Comparison of ENCODE assay signal across 8 cellular contexts in genomic region chr14:60721331-60722162, GRCh38. TPM values are rescaled to one million over a fixed set of nuclear protein-coding genes. Genes with fewer than 3 reads are reported as not detected.
DNase-seq lines count a peak whose midpoint lies in the region; ATAC-seq and TF ChIP-seq lines count a peak whose summit lies in the region.

No MANE protein-coding gene starts in this region.

- CTCF ChIA-PET in IMR-90 (lab: Yijun Ruan, JAX) = interaction anchor here (1.0 to 1.6 kb wide), 3 partner anchors 244 to 536 kb away, joined by 3 read pairs; partner anchors contain the start of genes SLC38A6 and TRMT5

- H3K27ac Mint-ChIP-seq in dendritic cell treated with granulocyte-macrophage colony-stimulating factor and Interleukin-4, amounts not matched to agents 40 ng/mL and 50 ng/mL, for 4 days = no peak overlapping the region

- peak overlapping the region; percentile 98 for H3K4me2 ChIP-seq in IMR-90 (ENCODE audit: low read depth, low read length)

- no peak overlapping the region for H2BK20ac ChIP-seq in IMR-90 (ENCODE audit: low read depth, low read length)

- H3K4me1 ChIP-seq in IMR-90 (ENCODE audit: control insufficient read depth, insufficient read depth, low read length) (peaks cover 10% of the 10 kb centered on the region), lower lobe of right lung (peaks cover 22% of the 10 kb centered on the region)

- peaks cover 78% of the 10 kb centered on the region for H3K27me3 Mint-ChIP-seq in dendritic cell treated with granulocyte-macrophage colony-stimulating factor and Interleukin-4, amounts not matched to agents 40 ng/mL and 50 ng/mL, for 4 days

- H3K36me3 ChIP-seq in IMR-90 (ENCODE audit: control insufficient read depth, insufficient read depth, low read length) (peaks cover 19% of the 10 kb centered on the region), lower lobe of right lung (no peaks in the 10 kb centered on the region)

- H4K91ac ChIP-seq in IMR-90 (ENCODE audit: insufficient read depth, low read depth, low read length) = peak overlapping the region; percentile 66

- peak overlapping the region; percentile 75 for H2AK5ac ChIP-seq in IMR-90 (ENCODE audit: low read depth, low read length)

- 1% methylated on average over 45 of the region's 74 CpGs; no CpG with 5 or more reads in 1 of the 2 experiments for WGBS in IMR-90 (ENCODE audit: extremely low coverage in 2 of 2, insufficient read length in 1 of 2), 2 experiments

- POLR2A ChIA-PET in IMR-90 (lab: Charles Lee; ENCODE audit: unreplicated experiment) = interaction anchor here (0.6 kb wide), 1 partner anchor 368 kb away, joined by 3 read pairs; no protein-coding TSS in a partner anchor

- peak overlapping the region; percentile 80 for H3K9ac ChIP-seq in IMR-90 (ENCODE audit: low read depth, low read length)

- H4K20me1 ChIP-seq in IMR-90 (ENCODE audit: insufficient read depth, low read length) = peaks cover 40% of the 10 kb centered on the region; the same call in 1 of the 2 replicates

- H2AFZ ChIP-seq in IMR-90 (replicated peaks; ENCODE audit: low read length, poor library complexity) = peak overlapping the region; percentile 88

- H3K56ac ChIP-seq in IMR-90 (ENCODE audit: extremely low read depth, insufficient read depth, low read length) = peak overlapping the region; percentile 87; the same call in 1 of the 2 replicates

- peaks cover 16 to 44% of the 10 kb centered on the region in 2 experiments; a peak in 3 of 4 replicates for H3K79me1 ChIP-seq in IMR-90 (ENCODE audit: low read depth in 1 of 2, low read length in 2 of 2)

- H3K18ac ChIP-seq in IMR-90 (ENCODE audit: low read depth, low read length) = peak overlapping the region; percentile 46

- H2BK120ac ChIP-seq in IMR-90 (ENCODE audit: low read depth, low read length) = peak overlapping the region; percentile 63

- peak overlapping the region; percentile 78 for H3K27ac ChIP-seq in IMR-90 (ENCODE audit: insufficient read depth, low read length)
- no peak overlapping the region for H3K27ac ChIP-seq in lower lobe of right lung

- H3K4me1 Mint-ChIP-seq in dendritic cell treated with granulocyte-macrophage colony-stimulating factor and Interleukin-4, amounts not matched to agents 40 ng/mL and 50 ng/mL, for 4 days (ENCODE audit: low read depth) = peaks cover 26% of the 10 kb centered on the region

- peak overlapping the region; percentile 51 to 68; a peak in 1 of 4 replicates for H4K8ac ChIP-seq in IMR-90 (ENCODE audit: low read depth in 2 of 2, low read length in 2 of 2)

- H3K27me3 ChIP-seq in IMR-90 (ENCODE audit: control insufficient read depth, insufficient read depth, low read length) (no peaks in the 10 kb centered on the region), lower lobe of right lung (ENCODE audit: low read depth) (peaks cover 53% of the 10 kb centered on the region)

- H3K4me3 ChIP-seq in IMR-90 (ENCODE audit: insufficient read depth, low read depth, low read length) = peak overlapping the region; percentile 71
- peak overlapping the region; percentile 75 for H3K4me3 ChIP-seq in lower lobe of right lung

- 0 out of 2 replicates have a peak, but pooled peaks have one; percentile 8 for TF ChIP-seq POLR2A in IMR-90 (IDR thresholded peaks at IDR 0.05; ENCODE audit: low read depth, low read length)

- TF ChIP-seq RAD21 in IMR-90 (IDR thresholded peaks at IDR 0.05; ENCODE audit: low read length) = peak; percentile 16; the same call in 1 of the 2 replicates

- H2BK5ac ChIP-seq in IMR-90 (ENCODE audit: low read depth, low read length, poor library complexity, severe bottlenecking) = peak overlapping the region; percentile 97

- H3K14ac ChIP-seq in IMR-90 (replicated peaks; ENCODE audit: low read depth, low read length) = peak overlapping the region; percentile 90

- dilution Hi-C loops in IMR-90 (cut with HindIII; ENCODE audit: low sequenced_read_pairs, unreplicated experiment) = no loop called here

- H3K4ac ChIP-seq in IMR-90 (ENCODE audit: low read depth, low read length) = peak overlapping the region; percentile 78

- BruUV-seq in IMR-90 (replicated peaks; lab: Mats Ljungman, UMichigan) = no TSS peak

- peak overlapping the region; percentile 90 for H3K23ac ChIP-seq in IMR-90 (ENCODE audit: low read depth, low read length)

- no peak overlapping the region; the same call in 1 of the 2 replicates for H4K5ac ChIP-seq in IMR-90 (ENCODE audit: low read depth, low read length)

- peak overlapping the region; percentile 72; the same call in 1 of the 3 replicates for H2BK15ac ChIP-seq in IMR-90 (ENCODE audit: low read depth, low read length)

- peak; percentile 25 for ATAC-seq in IMR-90 (ENCODE audit: low read depth)
- peak; percentile 69 to 70 for ATAC-seq in lower lobe of right lung
- ATAC-seq in GM18867 (IDR thresholded peaks at IDR 0.05; ENCODE audit: unreplicated experiment) = no peak
- no peak for ATAC-seq in GM19324 (IDR thresholded peaks at IDR 0.05; ENCODE audit: low FRiP score, unreplicated experiment)

- peaks cover 9% of the 10 kb centered on the region for H3K9me1 ChIP-seq in IMR-90 (ENCODE audit: insufficient read depth, low read length)

- intact Hi-C loops in IMR-90 (cut with micrococcal nuclease) = loop anchor here (1.0 to 5.0 kb wide), 4 partner anchors 73 to 381 kb away; partner anchors contain the start of genes SIX1, SLC38A6 and TRMT5
- intact Hi-C loops in dendritic cell treated with granulocyte-macrophage colony-stimulating factor and Interleukin-4, amounts not matched to agents 40 ng/mL and 50 ng/mL, for 4 days (cut with micrococcal nuclease) = loop anchor here (10.0 kb wide), 1 partner anchor 57 kb away; no protein-coding TSS in a partner anchor
- intact Hi-C loops in lower lobe of right lung (cut with DNase I) = no loop called here

- H3K9me3 ChIP-seq in IMR-90 (ENCODE audit: control insufficient read depth, insufficient read depth, low read length) = no peaks in the 10 kb centered on the region
- H3K9me3 ChIP-seq in lower lobe of right lung = no peaks in the 10 kb centered on the region

- DNase-seq in DMS79 (lab: John Stamatoyannopoulos, UW) (peak; percentile 53), IMR-90 (peak; percentile 84), lower lobe of right lung (peak; percentile 56)
- peak; percentile 73 to 76 for DNase-seq in activated CD4-positive, alpha-beta T cell treated with anti-CD3 and anti-CD28 coated beads for 4 hours
- peak; percentile 44 to 66 for DNase-seq in stimulated activated CD8-positive, alpha-beta memory T cell treated with anti-CD3 and anti-CD28 coated beads, Interleukin-15, amount 100 ng/mL, for 48 hours (ENCODE audit: low read depth in 2 of 2)

- peak overlapping the region; percentile 81 for H3K4me3 Mint-ChIP-seq in dendritic cell treated with granulocyte-macrophage colony-stimulating factor and Interleukin-4, amounts not matched to agents 40 ng/mL and 50 ng/mL, for 4 days

- no peaks in the 10 kb centered on the region for H3K9me3 Mint-ChIP-seq in dendritic cell treated with granulocyte-macrophage colony-stimulating factor and Interleukin-4, amounts not matched to agents 40 ng/mL and 50 ng/mL, for 4 days

- TF ChIP-seq CTCF in IMR-90 (conservative IDR thresholded peaks at IDR 0.05; ENCODE audit: low read depth, low read length) (peak; percentile 37), lower lobe of right lung (IDR thresholded peaks at IDR 0.05) (peak; percentile 30)

- no peaks in the 10 kb centered on the region for H3K36me3 Mint-ChIP-seq in dendritic cell treated with granulocyte-macrophage colony-stimulating factor and Interleukin-4, amounts not matched to agents 40 ng/mL and 50 ng/mL, for 4 days (ENCODE audit: low read depth)

- in situ Hi-C loops in IMR-90 (cut with MboI; ENCODE audit: low sequenced_read_pairs) = loop anchor here (5.0 kb wide), 2 partner anchors 84 to 261 kb away; partner anchors contain the start of genes SLC38A6 and TRMT5

- peak overlapping the region; percentile 80 for H2AK9ac ChIP-seq in IMR-90 (replicated peaks; ENCODE audit: low read depth, low read length, poor library complexity)

TF ChIP-seq in IMR-90, 13 proteins besides CTCF, POLR2A, EP300 and RAD21:
- TF ChIP-seq MAZ (IDR thresholded peaks at IDR 0.05; ENCODE audit: borderline replicate concordance, low read depth, low read length) (peak; percentile 66; the same call in 1 of the 2 replicates), FOS (IDR thresholded peaks at IDR 0.05; ENCODE audit: low read depth, low read length) (peak; percentile 61; the same call in 1 of the 2 replicates), BHLHE40 (IDR thresholded peaks at IDR 0.05; ENCODE audit: low read depth, low read length) (no peak)

RNA-seq across cellular contexts. Expression of gene SIX4, which starts 2.6 kb away (rescaled TPM):
- total RNA-seq in IMR-90 (2012; rRNA removed) = 28.1 and 42.7 TPM in 2 replicates
- polyA plus RNA-seq in IMR-90 (2012; rRNA removed) = 5.5 and 7.1 TPM in 2 replicates
- polyA plus RNA-seq in IMR-90 (2012; cell fraction: cytosol; rRNA removed) = 3.5 and 3.7 TPM in 2 replicates
- 4.8 and 8.4 TPM in 2 replicates for polyA plus RNA-seq in IMR-90 (2012; cell fraction: nucleus; rRNA removed; ENCODE audit: low replicate concordance)
- total RNA-seq in lower lobe of right lung = 2.9 TPM

RNA-seq across cellular contexts. Expression of gene MNAT1, which starts 13.0 kb away (rescaled TPM):
- total RNA-seq in IMR-90 (2012; rRNA removed) (48.2 and 53.9 TPM in 2 replicates), lower lobe of right lung (21.5 TPM)
- 46.3 and 53.0 TPM in 2 replicates for polyA plus RNA-seq in IMR-90 (2012; rRNA removed)
- 10.3 and 17.8 TPM in 2 replicates for polyA plus RNA-seq in IMR-90 (2012; cell fraction: cytosol; rRNA removed)
- polyA plus RNA-seq in IMR-90 (2012; cell fraction: nucleus; rRNA removed; ENCODE audit: low replicate concordance) = 4.0 and 33.2 TPM in 2 replicates

Comparison
In these comparisons a context has a peak if more than half of its experiments do, and no peak if none do; other contexts are left out.
1. ATAC-seq: peak in IMR-90 (single experiment) and lower lobe of right lung (2 of 2); none in GM18867 (single experiment) and GM19324 (single experiment).
2. Peak in every context shown above with its lines, with median percentiles within 50 percentile points of each other: DNase-seq.